In genomic region chr5:176400382-176401156, GRCh38 we compare ENCODE assay signal across 16 cellular contexts. TPM values are rescaled to one million over a fixed set of nuclear protein-coding genes. Genes with fewer than 3 reads are reported as not detected.
DNase-seq lines count a peak whose midpoint lies in the region; ATAC-seq and TF ChIP-seq lines count a peak whose summit lies in the region.
"Had no signal": no experiment of that assay in that cellular context is flagged by ENCODE, and none has a peak within 500 bp of the region (broad histone marks: within the 10 kb centered on the region; RNA-seq: fewer than 3 reads in every experiment).

No MANE protein-coding gene starts in this region.

- H3K27me3 ChIP-seq in Peyer's patch = no peaks in the 10 kb centered on the region
- H3K27me3 ChIP-seq in left ventricle myocardium inferior (ENCODE audit: low read depth) = no peaks in the 10 kb centered on the region

- H3K4me1 ChIP-seq in Peyer's patch (peaks cover 0 to 43% (median 6%) of the 10 kb centered on the region in 4 donors), left ventricle myocardium inferior (peaks cover 54% of the 10 kb centered on the region)

- H3K4me3 Mint-ChIP-seq in Calu3 (ENCODE audit: low read depth, unreplicated experiment) = peak overlapping the region; percentile 0
- H3K4me3 Mint-ChIP-seq in osteocyte (ENCODE audit: unreplicated experiment) = no peak overlapping the region
- no peak overlapping the region for H3K4me3 Mint-ChIP-seq in activated naive CD4-positive, alpha-beta T cell treated with anti-CD3 and anti-CD28 coated beads, Interleukin-2, amount 10 ng/mL, durations not matched to agents 7 days and 5 days
- H3K4me3 Mint-ChIP-seq: natural killer cell treated with Interleukin-12 subunit alpha and Interleukin-12 subunit beta and Interleukin-15 and Interleukin-18, amount 100 ng/mL, for 72 hours had no signal

- H3K36me3 Mint-ChIP-seq in Calu3 (ENCODE audit: insufficient read depth, unreplicated experiment) (peaks cover 13% of the 10 kb centered on the region), osteocyte (ENCODE audit: unreplicated experiment) (peaks cover 12% of the 10 kb centered on the region)
- peaks cover 12% of the 10 kb centered on the region for H3K36me3 Mint-ChIP-seq in activated naive CD4-positive, alpha-beta T cell treated with anti-CD3 and anti-CD28 coated beads, Interleukin-2, amount 10 ng/mL, durations not matched to agents 7 days and 5 days
- H3K36me3 Mint-ChIP-seq: natural killer cell treated with Interleukin-12 subunit alpha and Interleukin-12 subunit beta and Interleukin-15 and Interleukin-18, amount 100 ng/mL, for 72 hours had no signal

- TF ChIP-seq CTCF in Calu3 (IDR thresholded peaks at IDR 0.05; ENCODE audit: unreplicated experiment) (no peak), Peyer's patch (IDR thresholded peaks at IDR 0.05) (no peak), left ventricle myocardium inferior (IDR thresholded peaks at IDR 0.05; ENCODE audit: borderline replicate concordance) (no peak), osteocyte (IDR thresholded peaks at IDR 0.05) (no peak)

- H3K9me3 ChIP-seq in Peyer's patch (no peaks in the 10 kb centered on the region), left ventricle myocardium inferior (replicated peaks) (no peaks in the 10 kb centered on the region)

- H3K27ac Mint-ChIP-seq in Calu3 (ENCODE audit: unreplicated experiment) = no peak overlapping the region
- peak overlapping the region; percentile 23 for H3K27ac Mint-ChIP-seq in osteocyte (ENCODE audit: unreplicated experiment)
- no peak overlapping the region for H3K27ac Mint-ChIP-seq in activated naive CD4-positive, alpha-beta T cell treated with anti-CD3 and anti-CD28 coated beads, Interleukin-2, amount 10 ng/mL, durations not matched to agents 7 days and 5 days
- H3K27ac Mint-ChIP-seq: natural killer cell treated with Interleukin-12 subunit alpha and Interleukin-12 subunit beta and Interleukin-15 and Interleukin-18, amount 100 ng/mL, for 72 hours had no signal

- BruUV-seq in Calu3 (replicated peaks; lab: Mats Ljungman, UMichigan) = no TSS peak

- H3K9me3 Mint-ChIP-seq in Calu3 (ENCODE audit: low read depth, unreplicated experiment) (no peaks in the 10 kb centered on the region), osteocyte (ENCODE audit: unreplicated experiment) (no peaks in the 10 kb centered on the region)
- H3K9me3 Mint-ChIP-seq in activated naive CD4-positive, alpha-beta T cell treated with anti-CD3 and anti-CD28 coated beads, Interleukin-2, amount 10 ng/mL, durations not matched to agents 7 days and 5 days = no peaks in the 10 kb centered on the region
- H3K9me3 Mint-ChIP-seq: natural killer cell treated with Interleukin-12 subunit alpha and Interleukin-12 subunit beta and Interleukin-15 and Interleukin-18, amount 100 ng/mL, for 72 hours had no signal

- ATAC-seq in GM19035 (IDR thresholded peaks at IDR 0.05; ENCODE audit: unreplicated experiment) = no peak

- peak in 1 of 2 donors; percentile 35 for TF ChIP-seq POLR2A in Peyer's patch (IDR thresholded peaks at IDR 0.05)

- peaks cover 17% of the 10 kb centered on the region for H3K4me1 Mint-ChIP-seq in Calu3 (ENCODE audit: low read depth, unreplicated experiment)
- peaks cover 17% of the 10 kb centered on the region for H3K4me1 Mint-ChIP-seq in osteocyte (ENCODE audit: unreplicated experiment)
- peaks cover 2% of the 10 kb centered on the region for H3K4me1 Mint-ChIP-seq in activated naive CD4-positive, alpha-beta T cell treated with anti-CD3 and anti-CD28 coated beads, Interleukin-2, amount 10 ng/mL, durations not matched to agents 7 days and 5 days

- H3K27me3 Mint-ChIP-seq in Calu3 (ENCODE audit: unreplicated experiment) (no peaks in the 10 kb centered on the region), osteocyte (ENCODE audit: unreplicated experiment) (no peaks in the 10 kb centered on the region)
- no peaks in the 10 kb centered on the region for H3K27me3 Mint-ChIP-seq in activated naive CD4-positive, alpha-beta T cell treated with anti-CD3 and anti-CD28 coated beads, Interleukin-2, amount 10 ng/mL, durations not matched to agents 7 days and 5 days
- H3K27me3 Mint-ChIP-seq: natural killer cell treated with Interleukin-12 subunit alpha and Interleukin-12 subunit beta and Interleukin-15 and Interleukin-18, amount 100 ng/mL, for 72 hours had no signal

- no peak overlapping the region for H3K4me3 ChIP-seq in Peyer's patch
- no peak overlapping the region for H3K4me3 ChIP-seq in left ventricle myocardium inferior

- CTCF ChIA-PET in Calu3 (lab: Charles Lee) = interaction anchor here (0.9 to 1.5 kb wide), 3 partner anchors 10 to 47 kb away, joined by 4 to 5 read pairs (median 4); partner anchors contain the start of genes FAF2, HIGD2A and NOP16
- CTCF ChIA-PET in activated naive CD4-positive, alpha-beta T cell treated with anti-CD3 and anti-CD28 coated beads, Interleukin-2, amount 10 ng/mL, durations not matched to agents 7 days and 5 days (lab: Charles Lee) = no interaction called here

- intact Hi-C loops in Calu3 (cut with micrococcal nuclease; ENCODE audit: unreplicated experiment) = no loop called here
- intact Hi-C loops in left ventricle myocardium inferior (cut with micrococcal nuclease) = no loop called here

- H3K27ac ChIP-seq in Peyer's patch (peak overlapping the region in 3 of 4 donors; percentile 64 to 97 (median 93)), left ventricle myocardium inferior (replicated peaks) (peak overlapping the region; percentile 82)
- H3K27ac ChIP-seq: KMS-11 had no signal

- H3K36me3 ChIP-seq in Peyer's patch (peaks cover 0 to 29% (median 0%) of the 10 kb centered on the region in 3 donors), left ventricle myocardium inferior (peaks cover 51% of the 10 kb centered on the region)

- DNase-seq in Calu3 = peak; percentile 65
- peak in 2 of 3 donors; percentile 86 to 88 for DNase-seq in Peyer's patch
- DNase-seq in left ventricle myocardium inferior = no peak
- DNase-seq in osteocyte (ENCODE audit: extremely low spot score, unreplicated experiment) = no peak
- no peak for DNase-seq in NCI-H69 (lab: John Stamatoyannopoulos, UW)
- DNase-seq in activated naive CD4-positive, alpha-beta T cell treated with anti-CD3 and anti-CD28 coated beads, Interleukin-2, amount 10 ng/mL, durations not matched to agents 7 days and 5 days = no peak
- DNase-seq in SHP77 treated with DMSO at 0.1 percent for 48 hours (lab: John Stamatoyannopoulos, UW) = no peak
- DNase-seq: activated CD4-positive, alpha-beta T cell treated with anti-CD3 and anti-CD28 coated beads, Interleukin-2, amount 50 U/mL, for 48 hours; dermis blood vessel endothelial cell; DMS153; NCI-H146; NCI-H526; T1000 had no signal

RNA-seq across cellular contexts. Expression of gene HIGD2A, which starts 12.0 kb away (rescaled TPM):
- 72.5 and 72.6 TPM in 2 replicates for total RNA-seq in Calu3 (2022)
- 100 to 1,000 TPM in 3 of 4 donors, 10 to 100 TPM in 1; 92.4 to 168 (median 140) TPM for total RNA-seq in Peyer's patch
- 217 TPM for total RNA-seq in left ventricle myocardium inferior
- total RNA-seq in osteocyte = 79.3 and 83.8 TPM in 2 replicates

RNA-seq across cellular contexts. Expression of gene NOP16, which starts 12.2 kb away (rescaled TPM):
- 84.5 and 88.5 TPM in 2 replicates for total RNA-seq in Calu3 (2022)
- total RNA-seq in Peyer's patch = 1 to 10 TPM; 7.5 to 8.4 (median 8.2) TPM
- 19.1 TPM for total RNA-seq in left ventricle myocardium inferior
- 15.5 and 19.8 TPM in 2 replicates for total RNA-seq in osteocyte

RNA-seq across cellular contexts. Expression of gene CLTB, which starts 15.8 kb away (rescaled TPM):
- 104 and 116 TPM in 2 replicates for total RNA-seq in Calu3 (2022)
- 100 to 1,000 TPM in 3 of 4 donors, 10 to 100 TPM in 1; 87.5 to 211 (median 196) TPM for total RNA-seq in Peyer's patch
- 216 TPM for total RNA-seq in left ventricle myocardium inferior
- total RNA-seq in osteocyte = 89.0 and 95.1 TPM in 2 replicates

RNA-seq across cellular contexts. Expression of gene ARL10, which starts 35.3 kb away (rescaled TPM):
- total RNA-seq in Calu3 (2022) (3.8 and 4.2 TPM in 2 replicates), Peyer's patch (1 to 10 TPM in 3 of 4 donors, under 1 TPM in 1; 0.53 to 6.2 (median 2.5) TPM), left ventricle myocardium inferior (6.0 TPM), osteocyte (25.9 and 32.8 TPM in 2 replicates)

RNA-seq across cellular contexts. Expression of gene KIAA1191, which starts 39.0 kb away (rescaled TPM):
- total RNA-seq in Calu3 (2022) = 75.8 and 79.0 TPM in 2 replicates
- total RNA-seq in Peyer's patch = 10 to 100 TPM; 77.6 to 96.5 (median 83.3) TPM
- total RNA-seq in left ventricle myocardium inferior = 91.6 TPM
- total RNA-seq in osteocyte = 83.3 and 89.7 TPM in 2 replicates

Comparison
In these comparisons a context has a peak if more than half of its experiments do, and no peak if none do; other contexts are left out.
1. DNase-seq: peak in Calu3 (single experiment) and Peyer's patch (2 of 3); none in left ventricle myocardium inferior (single experiment), osteocyte (single experiment), NCI-H69 (single experiment), activated naive CD4-positive, alpha-beta T cell treated with anti-CD3 and anti-CD28 coated beads, Interleukin-2, amount 10 ng/mL, durations not matched to agents 7 days and 5 days (single experiment) and SHP77 treated with DMSO at 0.1 percent for 48 hours (single experiment).